In genomic region chr3:113631143-113631542, GRCh38 we compare ENCODE assay signal across 21 cellular contexts.
DNase-seq lines count a peak whose midpoint lies in the region; ATAC-seq and TF ChIP-seq lines count a peak whose summit lies in the region.
"Had no signal": no experiment of that assay in that cellular context is flagged by ENCODE, and none has a peak within 500 bp of the region (broad histone marks: within the 10 kb centered on the region; RNA-seq: fewer than 3 reads in every experiment).

No MANE protein-coding gene starts in this region.

- no peak for TF ChIP-seq CTCF in NB4 (IDR thresholded peaks at IDR 0.05; ENCODE audit: low read depth, low read length)
- TF ChIP-seq CTCF in gastroesophageal sphincter (IDR thresholded peaks at IDR 0.05), result no peak
- TF ChIP-seq CTCF in upper lobe of right lung (IDR thresholded peaks at IDR 0.05), result no peak
- no peak for TF ChIP-seq CTCF in GM10248 (IDR thresholded peaks at IDR 0.05; ENCODE audit: control extremely low read depth, extremely low read depth, low read depth, missing control alignments)

- no peaks in the 10 kb centered on the region for H3K27me3 Mint-ChIP-seq in activated naive CD8-positive, alpha-beta T cell
- H3K27me3 Mint-ChIP-seq in activated naive CD8-positive, alpha-beta T cell treated with anti-CD3 and anti-CD28 coated beads, Interleukin-2, amount 50 U/mL, for 24 hours, result no peaks in the 10 kb centered on the region
- H3K27me3 Mint-ChIP-seq in T-helper 2 cell treated with Interferon-gamma antibody and Interleukin-4, amounts not matched to agents 5 μg/mL and 100 μg/mL, for 36 hours (ENCODE audit: low read depth), result no peaks in the 10 kb centered on the region

- intact Hi-C loops in upper lobe of right lung (cut with DNase I), result no loop called here

- DNase-seq in activated naive CD8-positive, alpha-beta T cell treated with anti-CD3 and anti-CD28 coated beads, Interleukin-2, amount 50 U/mL, for 24 hours, result no peak
- DNase-seq in NB4 (ENCODE audit: low read depth), result peak; percentile 52
- no peak for DNase-seq in upper lobe of right lung
- DNase-seq in GM10248 (ENCODE audit: extremely low spot score), result no peak
- DNase-seq in T-helper 2 cell treated with Interferon-gamma antibody and Interleukin-4, amounts not matched to agents 5 μg/mL and 100 μg/mL, for 36 hours (ENCODE audit: low spot score), result no peak
- DNase-seq: activated CD4-positive, alpha-beta T cell treated with anti-CD3 and anti-CD28 coated beads, Interleukin-2, amount 50 U/mL, for 1 hour; activated T-cell treated with anti-CD3 and anti-CD28 coated beads, Interleukin-2, amount 50 U/mL, for 48 hours; aorta; COR-L47; erythroblast; Karpas-422; NCI-H2029; NCI-H774; SHP77; T1000; upper lobe of left lung had no signal

- no peak for TF ChIP-seq EP300 in gastroesophageal sphincter (IDR thresholded peaks at IDR 0.05)

- no peak for TF ChIP-seq POLR2A in NB4 (IDR thresholded peaks at IDR 0.05; ENCODE audit: extremely low read depth, insufficient read length)
- TF ChIP-seq POLR2A in gastroesophageal sphincter (IDR thresholded peaks at IDR 0.05), result no peak

- peaks cover 2% of the 10 kb centered on the region for H3K36me3 Mint-ChIP-seq in activated naive CD8-positive, alpha-beta T cell
- peaks cover 6% of the 10 kb centered on the region for H3K36me3 Mint-ChIP-seq in activated naive CD8-positive, alpha-beta T cell treated with anti-CD3 and anti-CD28 coated beads, Interleukin-2, amount 50 U/mL, for 24 hours (ENCODE audit: low read depth)
- peaks cover 9% of the 10 kb centered on the region for H3K36me3 Mint-ChIP-seq in T-helper 2 cell treated with Interferon-gamma antibody and Interleukin-4, amounts not matched to agents 5 μg/mL and 100 μg/mL, for 36 hours (ENCODE audit: low read depth)

- no peak for ATAC-seq in activated naive CD8-positive, alpha-beta T cell treated with anti-CD3 and anti-CD28 coated beads, Interleukin-2, amount 50 U/mL, for 24 hours
- no peak for ATAC-seq in gastroesophageal sphincter
- peak; percentile 31 for ATAC-seq in upper lobe of right lung
- ATAC-seq in GM21526 (IDR thresholded peaks at IDR 0.05; ENCODE audit: low FRiP score, unreplicated experiment), result no peak
- ATAC-seq: A549 had no signal

- H3K4me3 ChIP-seq in NB4 (ENCODE audit: low read depth, low read length) (no peak overlapping the region), gastroesophageal sphincter (no peak overlapping the region), upper lobe of right lung (no peak overlapping the region)
- H3K4me3 ChIP-seq: A549, mucosa of descending colon, upper lobe of left lung had no signal

- peak overlapping the region; percentile 41 for H3K27ac Mint-ChIP-seq in activated naive CD8-positive, alpha-beta T cell
- H3K27ac Mint-ChIP-seq in activated naive CD8-positive, alpha-beta T cell treated with anti-CD3 and anti-CD28 coated beads, Interleukin-2, amount 50 U/mL, for 24 hours, result no peak overlapping the region
- no peak overlapping the region for H3K27ac Mint-ChIP-seq in T-helper 2 cell treated with Interferon-gamma antibody and Interleukin-4, amounts not matched to agents 5 μg/mL and 100 μg/mL, for 36 hours

- H3K4me1 Mint-ChIP-seq in activated naive CD8-positive, alpha-beta T cell (ENCODE audit: low read depth), result no peaks in the 10 kb centered on the region
- peaks cover 6% of the 10 kb centered on the region for H3K4me1 Mint-ChIP-seq in activated naive CD8-positive, alpha-beta T cell treated with anti-CD3 and anti-CD28 coated beads, Interleukin-2, amount 50 U/mL, for 24 hours
- H3K4me1 Mint-ChIP-seq in T-helper 2 cell treated with Interferon-gamma antibody and Interleukin-4, amounts not matched to agents 5 μg/mL and 100 μg/mL, for 36 hours (ENCODE audit: low read depth), result peaks cover under 1% of the 10 kb centered on the region

- H3K27ac ChIP-seq in gastroesophageal sphincter, result peak overlapping the region in 3 of 4 donors; percentile 64 to 75 (median 75)
- H3K27ac ChIP-seq in upper lobe of right lung, result no peak overlapping the region
- H3K27ac ChIP-seq: A549, upper lobe of left lung had no signal

- WGBS in gastroesophageal sphincter (ENCODE audit: low coverage in 1 of 2), 2 donors, result 68 to 89% methylated on average over 2 to 3 of the region's 3 CpGs

- H3K9me3 Mint-ChIP-seq in activated naive CD8-positive, alpha-beta T cell (ENCODE audit: low read depth), result no peaks in the 10 kb centered on the region
- H3K9me3 Mint-ChIP-seq in activated naive CD8-positive, alpha-beta T cell treated with anti-CD3 and anti-CD28 coated beads, Interleukin-2, amount 50 U/mL, for 24 hours, result no peaks in the 10 kb centered on the region
- no peaks in the 10 kb centered on the region for H3K9me3 Mint-ChIP-seq in T-helper 2 cell treated with Interferon-gamma antibody and Interleukin-4, amounts not matched to agents 5 μg/mL and 100 μg/mL, for 36 hours

- H3K27me3 ChIP-seq in gastroesophageal sphincter (no peaks in the 10 kb centered on the region), upper lobe of right lung (no peaks in the 10 kb centered on the region)
- H3K27me3 ChIP-seq: upper lobe of left lung had no signal

- H3K4me1 ChIP-seq in gastroesophageal sphincter (peaks cover 0 to 52% (median 5%) of the 10 kb centered on the region in 3 donors), upper lobe of right lung (peaks cover 7% of the 10 kb centered on the region)
- H3K4me1 ChIP-seq: A549 had no signal

- CTCF ChIA-PET in GM10248 (lab: Yijun Ruan, JAX), result interaction anchor here (1.0 to 1.9 kb wide), 4 partner anchors 12 to 32 kb away, joined by 3 to 9 read pairs (median 4); no protein-coding TSS in a partner anchor

- H3K4me3 Mint-ChIP-seq in activated naive CD8-positive, alpha-beta T cell, result no peak overlapping the region
- no peak overlapping the region for H3K4me3 Mint-ChIP-seq in activated naive CD8-positive, alpha-beta T cell treated with anti-CD3 and anti-CD28 coated beads, Interleukin-2, amount 50 U/mL, for 24 hours
- no peak overlapping the region for H3K4me3 Mint-ChIP-seq in T-helper 2 cell treated with Interferon-gamma antibody and Interleukin-4, amounts not matched to agents 5 μg/mL and 100 μg/mL, for 36 hours

- H3K9me3 ChIP-seq in gastroesophageal sphincter (no peaks in the 10 kb centered on the region), upper lobe of right lung (no peaks in the 10 kb centered on the region)
- H3K9me3 ChIP-seq: A549, mucosa of descending colon, upper lobe of left lung had no signal

- POLR2A ChIA-PET in GM10248 (lab: Yijun Ruan, JAX), result no interaction called here

- H3K36me3 ChIP-seq in gastroesophageal sphincter, result no peaks in the 10 kb centered on the region
- no peaks in the 10 kb centered on the region for H3K36me3 ChIP-seq in upper lobe of right lung
- H3K36me3 ChIP-seq: upper lobe of left lung had no signal
